Comparison of ENCODE assay signal across 8 cellular contexts in genomic region chr21:37071561-37072238, GRCh38. TPM values are rescaled to one million over a fixed set of nuclear protein-coding genes. Genes with fewer than 3 reads are reported as not detected.
DNase-seq lines count a peak whose midpoint lies in the region; ATAC-seq and TF ChIP-seq lines count a peak whose summit lies in the region.

No MANE protein-coding gene starts in this region.

- H3K36me3 ChIP-seq in gastrocnemius medialis = peaks cover 0 to 27% of the 10 kb centered on the region in 2 donors

- ATAC-seq in activated CD4-positive, alpha-beta T cell treated with anti-CD3 and anti-CD28 coated beads for 36 hours = no peak
- peak; percentile 9 to 11 for ATAC-seq in gastrocnemius medialis
- ATAC-seq in HG02884 (IDR thresholded peaks at IDR 0.05; ENCODE audit: unreplicated experiment) = no peak
- no peak for ATAC-seq in HG03565 (IDR thresholded peaks at IDR 0.05; ENCODE audit: unreplicated experiment)

- peak overlapping the region; percentile 60 for H3K4me3 ChIP-seq in astrocyte of the spinal cord (ENCODE audit: low read depth, low read length)
- H3K4me3 ChIP-seq in iPS-11a (ENCODE audit: low read depth, low read length) = peak overlapping the region; percentile 76
- H3K4me3 ChIP-seq in gastrocnemius medialis = peak overlapping the region; percentile 82 to 94 (median 88)

- peaks cover 17 to 18% of the 10 kb centered on the region in 2 donors for H3K4me1 ChIP-seq in gastrocnemius medialis

- H3K9me3 Mint-ChIP-seq in activated CD4-positive, alpha-beta T cell treated with anti-CD3 and anti-CD28 coated beads for 36 hours (ENCODE audit: low read depth) = no peaks in the 10 kb centered on the region

- H3K27me3 ChIP-seq in gastrocnemius medialis = no peaks in the 10 kb centered on the region

- TF ChIP-seq CTCF in astrocyte of the spinal cord (IDR thresholded peaks at IDR 0.05; ENCODE audit: low read depth, low read length) (no peak), gastrocnemius medialis (IDR thresholded peaks at IDR 0.05 in 4 of 5, conservative IDR thresholded peaks at IDR 0.05 in 1 of 5) (no peak)

- peak overlapping the region; percentile 97 to 99 (median 98) for H3K27ac ChIP-seq in gastrocnemius medialis

- in situ Hi-C loops in astrocyte of the spinal cord (cut with HindIII; ENCODE audit: low sequenced_read_pairs) = no loop called here
- in situ Hi-C loops in gastrocnemius medialis (cut with MboI; ENCODE audit: low sequenced_read_pairs in 4 of 4) = no loop called here

- H3K4me3 Mint-ChIP-seq in activated CD4-positive, alpha-beta T cell treated with anti-CD3 and anti-CD28 coated beads for 36 hours = peak overlapping the region; percentile 99

- POLR2A ChIA-PET in activated CD4-positive, alpha-beta T cell treated with anti-CD3 and anti-CD28 coated beads for 36 hours (lab: Charles Lee) = interaction anchor here (0.6 kb wide), 1 partner anchor 719 kb away, joined by 3 read pairs; no protein-coding TSS in a partner anchor

- CTCF ChIA-PET in activated CD4-positive, alpha-beta T cell treated with anti-CD3 and anti-CD28 coated beads for 36 hours (lab: Charles Lee) = interaction anchor here (0.7 kb wide), 2 partner anchors 285 to 289 kb away, joined by 3 read pairs; no protein-coding TSS in a partner anchor

- H3K4me1 Mint-ChIP-seq in activated CD4-positive, alpha-beta T cell treated with anti-CD3 and anti-CD28 coated beads for 36 hours = peaks cover 38% of the 10 kb centered on the region

- peaks cover 38% of the 10 kb centered on the region for H3K36me3 Mint-ChIP-seq in activated CD4-positive, alpha-beta T cell treated with anti-CD3 and anti-CD28 coated beads for 36 hours (ENCODE audit: low read depth)

- peak; percentile 18 for DNase-seq in activated CD4-positive, alpha-beta T cell treated with anti-CD3 and anti-CD28 coated beads for 36 hours
- DNase-seq in activated CD4-positive, alpha-beta T cell treated with anti-CD3 and anti-CD28 coated beads, Interleukin-2, amount 50 U/mL, for 4 hours = no peak
- DNase-seq in NCI-H524 treated with DMSO at 0.1 percent for 48 hours (lab: John Stamatoyannopoulos, UW) = peak; percentile 57
- peak; percentile 64 for DNase-seq in astrocyte of the spinal cord (ENCODE audit: low read depth, low spot score)
- DNase-seq in gastrocnemius medialis = peak; percentile 44 to 76

- peak overlapping the region; percentile 89 for H3K27ac Mint-ChIP-seq in activated CD4-positive, alpha-beta T cell treated with anti-CD3 and anti-CD28 coated beads for 36 hours

- TF ChIP-seq POLR2A in gastrocnemius medialis (IDR thresholded peaks at IDR 0.05) = no peak

- no peaks in the 10 kb centered on the region for H3K27me3 Mint-ChIP-seq in activated CD4-positive, alpha-beta T cell treated with anti-CD3 and anti-CD28 coated beads for 36 hours

- no peaks in the 10 kb centered on the region for H3K9me3 ChIP-seq in gastrocnemius medialis

- intact Hi-C loops in activated CD4-positive, alpha-beta T cell treated with anti-CD3 and anti-CD28 coated beads for 36 hours (cut with DNase I, micrococcal nuclease) = loop anchor here (2.0 to 10.0 kb wide), 7 partner anchors 79 to 1733 kb away; partner anchors contain the start of genes DYRK1A (in 1 of the 2), ETS2 (in 1 of the 2), SETD4 (in 1 of the 2) and VPS26C (in 1 of the 2)
- intact Hi-C loops in gastrocnemius medialis (cut with DNase I; ENCODE audit: low total_unique reads) = no loop called here

RNA-seq across cellular contexts. Expression of gene PIGP, which starts 1.2 kb away (rescaled TPM):
- 10 to 100 TPM; 32.8 to 41.0 TPM for total RNA-seq in activated CD4-positive, alpha-beta T cell treated with anti-CD3 and anti-CD28 coated beads for 36 hours
- total RNA-seq in gastrocnemius medialis = 10 to 100 TPM; 21.8 to 31.8 (median 25.5) TPM

RNA-seq across cellular contexts. Expression of gene TTC3, which starts 1.4 kb away (rescaled TPM):
- total RNA-seq in activated CD4-positive, alpha-beta T cell treated with anti-CD3 and anti-CD28 coated beads for 36 hours = 10 to 100 TPM; 65.1 to 78.9 TPM
- total RNA-seq in gastrocnemius medialis = 10 to 100 TPM; 39.5 to 71.6 (median 44.1) TPM

Comparison
In these comparisons a context has a peak if more than half of its experiments do, and no peak if none do; other contexts are left out.
1. DNase-seq: peak in activated CD4-positive, alpha-beta T cell treated with anti-CD3 and anti-CD28 coated beads for 36 hours (single experiment), NCI-H524 treated with DMSO at 0.1 percent for 48 hours (single experiment), astrocyte of the spinal cord (single experiment) and gastrocnemius medialis (2 of 2); none in activated CD4-positive, alpha-beta T cell treated with anti-CD3 and anti-CD28 coated beads, Interleukin-2, amount 50 U/mL, for 4 hours (0 of 2).
2. ATAC-seq: peak in gastrocnemius medialis (2 of 2); none in activated CD4-positive, alpha-beta T cell treated with anti-CD3 and anti-CD28 coated beads for 36 hours (single experiment), HG02884 (single experiment) and HG03565 (single experiment).
3. Peak in every context shown above with its lines, with median percentiles within 50 percentile points of each other: H3K4me3 ChIP-seq.